Comparison of ENCODE assay signal across 1 cellular context in the genomic region with DNA sequence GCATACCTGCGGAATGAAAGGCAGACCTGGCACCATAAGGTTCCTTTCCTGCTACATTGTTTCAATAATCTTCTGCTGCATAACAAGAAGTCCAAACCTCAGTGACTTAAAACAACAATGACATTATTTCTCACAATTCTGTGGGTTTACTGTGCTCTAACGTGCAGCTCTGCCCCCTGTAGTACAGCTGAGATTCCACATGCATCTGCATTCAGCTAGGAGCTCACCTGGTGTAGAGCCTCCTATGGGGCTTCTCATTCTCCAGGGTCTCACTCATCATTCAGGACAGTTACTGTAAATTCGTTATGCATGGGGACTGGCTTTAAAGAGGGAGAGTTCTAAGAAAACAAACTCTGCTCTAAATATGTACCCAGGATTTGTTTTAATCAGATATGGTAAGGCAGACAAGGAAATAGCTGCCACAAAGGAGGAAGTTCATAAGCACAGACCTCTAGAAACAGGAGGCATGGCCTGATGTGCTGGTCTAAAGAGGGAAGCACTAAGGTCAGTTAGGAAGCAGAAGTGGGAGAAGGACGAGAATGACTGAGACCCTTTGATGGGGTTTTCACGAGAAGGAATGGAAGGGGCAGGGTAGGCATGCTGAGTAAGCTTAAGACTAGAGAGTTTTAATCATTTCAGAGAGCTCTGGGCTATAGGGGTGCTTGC.
TF ChIP-seq lines count a peak whose summit lies in the region.

No MANE protein-coding gene starts in this region.

TF ChIP-seq in WTC11, 78 proteins besides CTCF, POLR2A, EP300 and RAD21 (continued from another document):
- TF ChIP-seq, protein P1, sequence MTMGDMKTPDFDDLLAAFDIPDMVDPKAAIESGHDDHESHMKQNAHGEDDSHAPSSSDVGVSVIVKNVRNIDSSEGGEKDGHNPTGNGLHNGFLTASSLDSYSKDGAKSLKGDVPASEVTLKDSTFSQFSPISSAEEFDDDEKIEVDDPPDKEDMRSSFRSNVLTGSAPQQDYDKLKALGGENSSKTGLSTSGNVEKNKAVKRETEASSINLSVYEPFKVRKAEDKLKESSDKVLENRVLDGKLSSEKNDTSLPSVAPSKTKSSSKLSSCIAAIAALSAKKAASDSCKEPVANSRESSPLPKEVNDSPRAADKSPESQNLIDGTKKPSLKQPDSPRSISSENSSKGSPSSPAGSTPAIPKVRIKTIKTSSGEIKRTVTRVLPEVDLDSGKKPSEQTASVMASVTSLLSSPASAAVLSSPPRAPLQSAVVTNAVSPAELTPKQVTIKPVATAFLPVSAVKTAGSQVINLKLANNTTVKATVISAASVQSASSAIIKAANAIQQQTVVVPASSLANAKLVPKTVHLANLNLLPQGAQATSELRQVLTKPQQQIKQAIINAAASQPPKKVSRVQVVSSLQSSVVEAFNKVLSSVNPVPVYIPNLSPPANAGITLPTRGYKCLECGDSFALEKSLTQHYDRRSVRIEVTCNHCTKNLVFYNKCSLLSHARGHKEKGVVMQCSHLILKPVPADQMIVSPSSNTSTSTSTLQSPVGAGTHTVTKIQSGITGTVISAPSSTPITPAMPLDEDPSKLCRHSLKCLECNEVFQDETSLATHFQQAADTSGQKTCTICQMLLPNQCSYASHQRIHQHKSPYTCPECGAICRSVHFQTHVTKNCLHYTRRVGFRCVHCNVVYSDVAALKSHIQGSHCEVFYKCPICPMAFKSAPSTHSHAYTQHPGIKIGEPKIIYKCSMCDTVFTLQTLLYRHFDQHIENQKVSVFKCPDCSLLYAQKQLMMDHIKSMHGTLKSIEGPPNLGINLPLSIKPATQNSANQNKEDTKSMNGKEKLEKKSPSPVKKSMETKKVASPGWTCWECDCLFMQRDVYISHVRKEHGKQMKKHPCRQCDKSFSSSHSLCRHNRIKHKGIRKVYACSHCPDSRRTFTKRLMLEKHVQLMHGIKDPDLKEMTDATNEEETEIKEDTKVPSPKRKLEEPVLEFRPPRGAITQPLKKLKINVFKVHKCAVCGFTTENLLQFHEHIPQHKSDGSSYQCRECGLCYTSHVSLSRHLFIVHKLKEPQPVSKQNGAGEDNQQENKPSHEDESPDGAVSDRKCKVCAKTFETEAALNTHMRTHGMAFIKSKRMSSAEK (CRISPR knock-in tag; IDR thresholded peaks at IDR 0.05; ENCODE audit: borderline replicate concordance): no peak
- TF ChIP-seq, protein P2, sequence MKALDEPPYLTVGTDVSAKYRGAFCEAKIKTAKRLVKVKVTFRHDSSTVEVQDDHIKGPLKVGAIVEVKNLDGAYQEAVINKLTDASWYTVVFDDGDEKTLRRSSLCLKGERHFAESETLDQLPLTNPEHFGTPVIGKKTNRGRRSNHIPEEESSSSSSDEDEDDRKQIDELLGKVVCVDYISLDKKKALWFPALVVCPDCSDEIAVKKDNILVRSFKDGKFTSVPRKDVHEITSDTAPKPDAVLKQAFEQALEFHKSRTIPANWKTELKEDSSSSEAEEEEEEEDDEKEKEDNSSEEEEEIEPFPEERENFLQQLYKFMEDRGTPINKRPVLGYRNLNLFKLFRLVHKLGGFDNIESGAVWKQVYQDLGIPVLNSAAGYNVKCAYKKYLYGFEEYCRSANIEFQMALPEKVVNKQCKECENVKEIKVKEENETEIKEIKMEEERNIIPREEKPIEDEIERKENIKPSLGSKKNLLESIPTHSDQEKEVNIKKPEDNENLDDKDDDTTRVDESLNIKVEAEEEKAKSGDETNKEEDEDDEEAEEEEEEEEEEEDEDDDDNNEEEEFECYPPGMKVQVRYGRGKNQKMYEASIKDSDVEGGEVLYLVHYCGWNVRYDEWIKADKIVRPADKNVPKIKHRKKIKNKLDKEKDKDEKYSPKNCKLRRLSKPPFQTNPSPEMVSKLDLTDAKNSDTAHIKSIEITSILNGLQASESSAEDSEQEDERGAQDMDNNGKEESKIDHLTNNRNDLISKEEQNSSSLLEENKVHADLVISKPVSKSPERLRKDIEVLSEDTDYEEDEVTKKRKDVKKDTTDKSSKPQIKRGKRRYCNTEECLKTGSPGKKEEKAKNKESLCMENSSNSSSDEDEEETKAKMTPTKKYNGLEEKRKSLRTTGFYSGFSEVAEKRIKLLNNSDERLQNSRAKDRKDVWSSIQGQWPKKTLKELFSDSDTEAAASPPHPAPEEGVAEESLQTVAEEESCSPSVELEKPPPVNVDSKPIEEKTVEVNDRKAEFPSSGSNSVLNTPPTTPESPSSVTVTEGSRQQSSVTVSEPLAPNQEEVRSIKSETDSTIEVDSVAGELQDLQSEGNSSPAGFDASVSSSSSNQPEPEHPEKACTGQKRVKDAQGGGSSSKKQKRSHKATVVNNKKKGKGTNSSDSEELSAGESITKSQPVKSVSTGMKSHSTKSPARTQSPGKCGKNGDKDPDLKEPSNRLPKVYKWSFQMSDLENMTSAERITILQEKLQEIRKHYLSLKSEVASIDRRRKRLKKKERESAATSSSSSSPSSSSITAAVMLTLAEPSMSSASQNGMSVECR (CRISPR knock-in tag; IDR thresholded peaks at IDR 0.05; ENCODE audit: borderline replicate concordance): no peak
- TF ChIP-seq NFYB (CRISPR knock-in tag; conservative IDR thresholded peaks at IDR 0.05; ENCODE audit: low read depth) (no peak), CBFB (CRISPR knock-in tag; IDR thresholded peaks at IDR 0.05; ENCODE audit: low read depth) (no peak), ZNF423 (CRISPR knock-in tag; IDR thresholded peaks at IDR 0.05) (no peak), EMX1 (CRISPR knock-in tag; IDR thresholded peaks at IDR 0.05) (no peak), TEAD4 (CRISPR knock-in tag; IDR thresholded peaks at IDR 0.05) (no peak), NFATC4 (CRISPR knock-in tag; IDR thresholded peaks at IDR 0.05) (no peak), JAZF1 (CRISPR knock-in tag; IDR thresholded peaks at IDR 0.05) (no peak), ZBTB21 (CRISPR knock-in tag; IDR thresholded peaks at IDR 0.05; ENCODE audit: borderline replicate concordance) (no peak)
- TF ChIP-seq, protein P3, sequence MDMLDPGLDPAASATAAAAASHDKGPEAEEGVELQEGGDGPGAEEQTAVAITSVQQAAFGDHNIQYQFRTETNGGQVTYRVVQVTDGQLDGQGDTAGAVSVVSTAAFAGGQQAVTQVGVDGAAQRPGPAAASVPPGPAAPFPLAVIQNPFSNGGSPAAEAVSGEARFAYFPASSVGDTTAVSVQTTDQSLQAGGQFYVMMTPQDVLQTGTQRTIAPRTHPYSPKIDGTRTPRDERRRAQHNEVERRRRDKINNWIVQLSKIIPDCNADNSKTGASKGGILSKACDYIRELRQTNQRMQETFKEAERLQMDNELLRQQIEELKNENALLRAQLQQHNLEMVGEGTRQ (CRISPR knock-in tag; IDR thresholded peaks at IDR 0.05): no peak
- TF ChIP-seq, protein P4, sequence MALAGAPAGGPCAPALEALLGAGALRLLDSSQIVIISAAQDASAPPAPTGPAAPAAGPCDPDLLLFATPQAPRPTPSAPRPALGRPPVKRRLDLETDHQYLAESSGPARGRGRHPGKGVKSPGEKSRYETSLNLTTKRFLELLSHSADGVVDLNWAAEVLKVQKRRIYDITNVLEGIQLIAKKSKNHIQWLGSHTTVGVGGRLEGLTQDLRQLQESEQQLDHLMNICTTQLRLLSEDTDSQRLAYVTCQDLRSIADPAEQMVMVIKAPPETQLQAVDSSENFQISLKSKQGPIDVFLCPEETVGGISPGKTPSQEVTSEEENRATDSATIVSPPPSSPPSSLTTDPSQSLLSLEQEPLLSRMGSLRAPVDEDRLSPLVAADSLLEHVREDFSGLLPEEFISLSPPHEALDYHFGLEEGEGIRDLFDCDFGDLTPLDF (CRISPR knock-in tag; IDR thresholded peaks at IDR 0.05): no peak
- TF ChIP-seq, protein P5, sequence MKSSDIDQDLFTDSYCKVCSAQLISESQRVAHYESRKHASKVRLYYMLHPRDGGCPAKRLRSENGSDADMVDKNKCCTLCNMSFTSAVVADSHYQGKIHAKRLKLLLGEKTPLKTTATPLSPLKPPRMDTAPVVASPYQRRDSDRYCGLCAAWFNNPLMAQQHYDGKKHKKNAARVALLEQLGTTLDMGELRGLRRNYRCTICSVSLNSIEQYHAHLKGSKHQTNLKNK (CRISPR knock-in tag; IDR thresholded peaks at IDR 0.05): no peak
- TF ChIP-seq, protein P6, sequence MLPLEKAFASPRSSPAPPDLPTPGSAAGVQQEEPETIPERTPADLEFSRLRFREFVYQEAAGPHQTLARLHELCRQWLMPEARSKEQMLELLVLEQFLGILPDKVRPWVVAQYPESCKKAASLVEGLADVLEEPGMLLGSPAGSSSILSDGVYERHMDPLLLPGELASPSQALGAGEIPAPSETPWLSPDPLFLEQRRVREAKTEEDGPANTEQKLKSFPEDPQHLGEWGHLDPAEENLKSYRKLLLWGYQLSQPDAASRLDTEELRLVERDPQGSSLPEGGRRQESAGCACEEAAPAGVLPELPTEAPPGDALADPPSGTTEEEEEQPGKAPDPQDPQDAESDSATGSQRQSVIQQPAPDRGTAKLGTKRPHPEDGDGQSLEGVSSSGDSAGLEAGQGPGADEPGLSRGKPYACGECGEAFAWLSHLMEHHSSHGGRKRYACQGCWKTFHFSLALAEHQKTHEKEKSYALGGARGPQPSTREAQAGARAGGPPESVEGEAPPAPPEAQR (CRISPR knock-in tag; IDR thresholded peaks at IDR 0.05): no peak
- TF ChIP-seq, protein P7, sequence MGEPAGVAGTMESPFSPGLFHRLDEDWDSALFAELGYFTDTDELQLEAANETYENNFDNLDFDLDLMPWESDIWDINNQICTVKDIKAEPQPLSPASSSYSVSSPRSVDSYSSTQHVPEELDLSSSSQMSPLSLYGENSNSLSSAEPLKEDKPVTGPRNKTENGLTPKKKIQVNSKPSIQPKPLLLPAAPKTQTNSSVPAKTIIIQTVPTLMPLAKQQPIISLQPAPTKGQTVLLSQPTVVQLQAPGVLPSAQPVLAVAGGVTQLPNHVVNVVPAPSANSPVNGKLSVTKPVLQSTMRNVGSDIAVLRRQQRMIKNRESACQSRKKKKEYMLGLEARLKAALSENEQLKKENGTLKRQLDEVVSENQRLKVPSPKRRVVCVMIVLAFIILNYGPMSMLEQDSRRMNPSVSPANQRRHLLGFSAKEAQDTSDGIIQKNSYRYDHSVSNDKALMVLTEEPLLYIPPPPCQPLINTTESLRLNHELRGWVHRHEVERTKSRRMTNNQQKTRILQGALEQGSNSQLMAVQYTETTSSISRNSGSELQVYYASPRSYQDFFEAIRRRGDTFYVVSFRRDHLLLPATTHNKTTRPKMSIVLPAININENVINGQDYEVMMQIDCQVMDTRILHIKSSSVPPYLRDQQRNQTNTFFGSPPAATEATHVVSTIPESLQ (CRISPR knock-in tag; IDR thresholded peaks at IDR 0.05): no peak
